In genomic region chr3:127673191-127674098, GRCh38 we compare ENCODE assay signal across 1 cellular context.
TF ChIP-seq lines count a peak whose summit lies in the region.

No MANE protein-coding gene starts in this region.

TF ChIP-seq in H1, 55 proteins besides CTCF, POLR2A, EP300 and RAD21:
- TF ChIP-seq RBBP5 (IDR thresholded peaks at IDR 0.05; ENCODE audit: borderline replicate concordance, low read depth, low read length) (0 out of 2 replicates have a peak, but pooled peaks have one; percentile 15), SRF (IDR thresholded peaks at IDR 0.05; ENCODE audit: low read depth, low read length) (no peak), KDM4A (IDR thresholded peaks at IDR 0.05; ENCODE audit: low read depth, low read length, severe bottlenecking) (peak; percentile 18)
